In the genomic region with DNA sequence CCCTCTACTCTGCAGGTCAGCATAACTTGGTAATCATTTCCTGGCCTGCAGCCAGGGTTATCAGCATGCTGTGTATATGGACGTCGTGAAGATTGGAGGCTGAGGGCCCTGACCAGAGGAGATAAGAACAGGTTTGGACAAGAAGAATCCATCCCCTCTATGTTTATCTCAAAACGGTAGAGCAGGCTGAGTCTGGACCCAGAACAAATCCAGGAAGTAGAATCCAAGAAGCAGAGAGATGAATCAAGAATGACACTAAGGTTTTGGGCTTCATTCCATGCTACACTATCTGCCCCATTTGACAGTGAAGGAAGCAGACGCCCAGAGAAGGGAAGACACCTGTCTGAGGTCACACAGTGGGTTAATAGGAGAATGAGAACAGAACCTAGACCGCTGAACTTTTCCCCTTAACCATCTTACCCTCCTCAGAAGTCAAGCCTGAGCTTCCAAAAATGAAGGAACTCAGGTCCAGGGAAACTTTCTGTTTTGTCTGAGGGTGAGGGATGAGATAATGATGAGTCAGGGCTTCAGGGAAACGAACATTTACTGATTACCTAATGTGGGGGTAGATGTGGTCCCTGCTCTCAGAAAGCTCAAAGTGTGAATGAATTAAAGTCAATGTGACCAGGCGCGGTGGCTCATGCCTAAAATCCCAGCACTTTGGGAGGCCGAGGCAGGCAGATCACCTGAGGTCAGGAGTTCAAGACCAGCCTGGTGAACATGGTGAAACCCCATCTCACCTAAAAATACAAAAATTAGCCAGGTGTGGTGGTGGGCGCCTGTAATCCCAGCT, we compare ENCODE assay signal across 14 cellular contexts. TPM values are rescaled to one million over a fixed set of nuclear protein-coding genes. Genes with fewer than 3 reads are reported as not detected.
A peak's percentile ranks its signal among the peaks of the same experiment; 100 is the strongest.
DNase-seq lines count a peak whose midpoint lies in the region; TF ChIP-seq lines count a peak whose summit lies in the region.
"Had no signal": no experiment of that assay in that cellular context is flagged by ENCODE, and none has a peak within 500 bp of the region (broad histone marks: within the 10 kb centered on the region; RNA-seq: fewer than 3 reads in every experiment).

No MANE protein-coding gene starts in this region.

- 0 out of 2 replicates have a peak overlapping the region, but pooled peaks have one; percentile 24 for H3K9ac ChIP-seq in SK-N-SH

- TF ChIP-seq EP300 in SK-N-SH (IDR thresholded peaks at IDR 0.05; ENCODE audit: borderline replicate concordance in 1 of 2, low read depth in 1 of 2, low read length in 1 of 2), result peak in 1 of 2 experiments; percentile 35; a peak in 1 of 4 replicates

- 53% methylated on average over 10 of the region's 10 CpGs for WGBS in SK-N-SH (ENCODE audit: low lambda C conversion rate)

- H3K4me1 ChIP-seq in HEK293 (ENCODE audit: control insufficient read depth, insufficient read depth, low read length) (no peaks in the 10 kb centered on the region), SK-N-SH (ENCODE audit: control insufficient read depth in 1 of 2, insufficient read depth in 2 of 2, low read depth in 1 of 2, low read length in 1 of 2) (peaks cover 0 to 26% of the 10 kb centered on the region in 2 experiments; a peak in 2 of 4 replicates)
- H3K4me1 ChIP-seq: pancreas had no signal

- no peak for TF ChIP-seq RAD21 in SK-N-SH (IDR thresholded peaks at IDR 0.05; ENCODE audit: low read length)

- H3K4me2 ChIP-seq in SK-N-SH, result peak overlapping the region; percentile 49; the same call in 1 of the 2 replicates

- no peaks in the 10 kb centered on the region for H3K79me2 ChIP-seq in SK-N-SH (ENCODE audit: insufficient read depth)

- H3K4me3 ChIP-seq in AG04450 (ENCODE audit: low read depth, low read length), result peak overlapping the region; percentile 29; the same call in 1 of the 2 replicates
- no peak overlapping the region for H3K4me3 ChIP-seq in HEK293 (ENCODE audit: low read depth, low read length)
- no peak overlapping the region for H3K4me3 ChIP-seq in SK-N-SH (ENCODE audit: low read depth in 2 of 2, low read length in 1 of 2)
- no peak overlapping the region for H3K4me3 ChIP-seq in fibroblast of the aortic adventitia (ENCODE audit: low read depth, low read length)
- H3K4me3 ChIP-seq: pancreas had no signal

- peak overlapping the region; percentile 74; the same call in 1 of the 2 replicates for H2AFZ ChIP-seq in SK-N-SH (ENCODE audit: low read depth)

- no peaks in the 10 kb centered on the region for H3K27me3 ChIP-seq in AG04450 (ENCODE audit: control insufficient read depth, insufficient read depth, low read length)
- H3K27me3 ChIP-seq in SK-N-SH (ENCODE audit: insufficient read depth), result no peaks in the 10 kb centered on the region
- H3K27me3 ChIP-seq: pancreas had no signal

- DNase-seq in AG04450 (ENCODE audit: low read depth, low spot score) (peak; percentile 26), SK-N-SH (no peak), fibroblast of the aortic adventitia (ENCODE audit: low read depth) (peak; percentile 75), middle frontal gyrus (ENCODE audit: extremely low spot score, low spot score) (no peak), HPDE6-E6E7 (ENCODE audit: extremely low spot score) (no peak)
- no peak for DNase-seq in activated CD4-positive, CD25-positive, alpha-beta regulatory T cell (lab: John Stamatoyannopoulos, UW)
- DNase-seq in activated CD8-positive, alpha-beta memory T cell treated with anti-CD3 and anti-CD28 coated beads for 24 hours, result no peak
- DNase-seq: activated B cell treated with CpG ODN at 0.5 μM for 24 hours; activated naive CD8-positive, alpha-beta T cell treated with anti-CD3 and anti-CD28 coated beads, Interleukin-2, amount 10 ng/mL, durations not matched to agents 7 days and 5 days; CD8-positive, alpha-beta T cell; NCI-H1048; pancreas; substantia nigra had no signal

- POLR2A ChIA-PET in AG04450 (lab: Yijun Ruan, JAX), result interaction anchor here (1.1 kb wide), 1 partner anchor 22 kb away, joined by 3 read pairs; no protein-coding TSS in a partner anchor
- POLR2A ChIA-PET in HEK293 (lab: Yijun Ruan, JAX), result interaction anchor here (1.3 kb wide), 1 partner anchor 10 kb away, joined by 8 read pairs; a partner anchor contains a TSS
- POLR2A ChIA-PET in SK-N-SH (lab: Yijun Ruan, JAX), result no interaction called here

- no peaks in the 10 kb centered on the region for H3K9me3 ChIP-seq in AG04450 (ENCODE audit: control insufficient read depth, insufficient read depth, low read length)
- no peaks in the 10 kb centered on the region for H3K9me3 ChIP-seq in HEK293 (ENCODE audit: control insufficient read depth, insufficient read depth, low read depth, low read length)
- no peaks in the 10 kb centered on the region for H3K9me3 ChIP-seq in SK-N-SH
- H3K9me3 ChIP-seq: pancreas had no signal

- H3K9me2 ChIP-seq in SK-N-SH, result no peaks in the 10 kb centered on the region

- H3F3A ChIP-seq in SK-N-SH (replicated peaks; ENCODE audit: insufficient read depth), result peaks cover 31% of the 10 kb centered on the region

- CTCF ChIA-PET in AG04450 (lab: Charles Lee), result interaction anchor here (0.6 to 1.1 kb wide), 2 partner anchors 37 to 100 kb away, joined by 3 read pairs; no protein-coding TSS in a partner anchor
- CTCF ChIA-PET in HEK293 (lab: Yijun Ruan, JAX), result interaction anchor here (1.0 kb wide), 1 partner anchor 25 kb away, joined by 5 read pairs; no protein-coding TSS in a partner anchor
- CTCF ChIA-PET in SK-N-SH (lab: Yijun Ruan, JAX), result interaction anchor here (1.3 kb wide), 1 partner anchor 100 kb away, joined by 3 read pairs; no protein-coding TSS in a partner anchor

- H4K20me1 ChIP-seq in SK-N-SH (ENCODE audit: insufficient read depth), result no peaks in the 10 kb centered on the region

- TF ChIP-seq CTCF in AG04450 (IDR thresholded peaks at IDR 0.05; ENCODE audit: low read depth, low read length), result no peak
- TF ChIP-seq CTCF in HEK293 (tag by site-specific recombination; IDR thresholded peaks at IDR 0.05), result no peak
- TF ChIP-seq CTCF in SK-N-SH (IDR thresholded peaks at IDR 0.05), result no peak
- no peak for TF ChIP-seq CTCF in fibroblast of the aortic adventitia (IDR thresholded peaks at IDR 0.05; ENCODE audit: insufficient read depth, low read length)

- no peaks in the 10 kb centered on the region for H3K36me3 ChIP-seq in HEK293 (ENCODE audit: control insufficient read depth in 2 of 2, insufficient read depth in 1 of 2, low read length in 2 of 2)
- no peaks in the 10 kb centered on the region for H3K36me3 ChIP-seq in SK-N-SH (replicated peaks in 1 of 2; ENCODE audit: control insufficient read depth in 1 of 2, insufficient read depth in 2 of 2, low read length in 1 of 2)
- H3K36me3 ChIP-seq: pancreas had no signal

- peak overlapping the region; percentile 83 for H3K27ac ChIP-seq in AG04450 (ENCODE audit: low read depth, low read length)
- H3K27ac ChIP-seq in HEK293 (ENCODE audit: extremely low read depth, low read depth, low read length), result no peak overlapping the region
- peak overlapping the region in 1 of 2 experiments; percentile 63; a peak in 2 of 4 replicates for H3K27ac ChIP-seq in SK-N-SH (ENCODE audit: low read depth in 2 of 2, low read length in 1 of 2)
- H3K27ac ChIP-seq: pancreas had no signal

TF ChIP-seq in HEK293, 187 proteins besides CTCF, POLR2A, EP300 and RAD21 (continues in another document):
- TF ChIP-seq SP7 (tag by site-specific recombination; IDR thresholded peaks at IDR 0.05), result 0 out of 2 replicates have a peak, but pooled peaks have one; percentile 42

TF ChIP-seq in SK-N-SH, 30 proteins besides CTCF, POLR2A, EP300 and RAD21:
- TF ChIP-seq, protein P1, sequence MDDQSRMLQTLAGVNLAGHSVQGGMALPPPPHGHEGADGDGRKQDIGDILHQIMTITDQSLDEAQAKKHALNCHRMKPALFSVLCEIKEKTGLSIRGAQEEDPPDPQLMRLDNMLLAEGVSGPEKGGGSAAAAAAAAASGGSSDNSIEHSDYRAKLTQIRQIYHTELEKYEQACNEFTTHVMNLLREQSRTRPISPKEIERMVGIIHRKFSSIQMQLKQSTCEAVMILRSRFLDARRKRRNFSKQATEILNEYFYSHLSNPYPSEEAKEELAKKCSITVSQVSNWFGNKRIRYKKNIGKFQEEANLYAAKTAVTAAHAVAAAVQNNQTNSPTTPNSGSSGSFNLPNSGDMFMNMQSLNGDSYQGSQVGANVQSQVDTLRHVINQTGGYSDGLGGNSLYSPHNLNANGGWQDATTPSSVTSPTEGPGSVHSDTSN (IDR thresholded peaks at IDR 0.05), result no peak; the same call in 1 of the 2 replicates
- TF ChIP-seq FOSL2 (IDR thresholded peaks at IDR 0.05; ENCODE audit: borderline replicate concordance, low read depth) (peak; percentile 50; the same call in 1 of the 2 replicates), NFIC (IDR thresholded peaks at IDR 0.05; ENCODE audit: borderline replicate concordance) (no peak; the same call in 1 of the 2 replicates), FOXJ3 (CRISPR knock-in tag; IDR thresholded peaks at IDR 0.05) (no peak), JUND (IDR thresholded peaks at IDR 0.05) (peak; percentile 46), RXRA (IDR thresholded peaks at IDR 0.05; ENCODE audit: borderline replicate concordance, low read depth) (no peak)
- TF ChIP-seq, protein P2, sequence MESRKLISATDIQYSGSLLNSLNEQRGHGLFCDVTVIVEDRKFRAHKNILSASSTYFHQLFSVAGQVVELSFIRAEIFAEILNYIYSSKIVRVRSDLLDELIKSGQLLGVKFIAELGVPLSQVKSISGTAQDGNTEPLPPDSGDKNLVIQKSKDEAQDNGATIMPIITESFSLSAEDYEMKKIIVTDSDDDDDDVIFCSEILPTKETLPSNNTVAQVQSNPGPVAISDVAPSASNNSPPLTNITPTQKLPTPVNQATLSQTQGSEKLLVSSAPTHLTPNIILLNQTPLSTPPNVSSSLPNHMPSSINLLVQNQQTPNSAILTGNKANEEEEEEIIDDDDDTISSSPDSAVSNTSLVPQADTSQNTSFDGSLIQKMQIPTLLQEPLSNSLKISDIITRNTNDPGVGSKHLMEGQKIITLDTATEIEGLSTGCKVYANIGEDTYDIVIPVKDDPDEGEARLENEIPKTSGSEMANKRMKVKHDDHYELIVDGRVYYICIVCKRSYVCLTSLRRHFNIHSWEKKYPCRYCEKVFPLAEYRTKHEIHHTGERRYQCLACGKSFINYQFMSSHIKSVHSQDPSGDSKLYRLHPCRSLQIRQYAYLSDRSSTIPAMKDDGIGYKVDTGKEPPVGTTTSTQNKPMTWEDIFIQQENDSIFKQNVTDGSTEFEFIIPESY (IDR thresholded peaks at IDR 0.05; ENCODE audit: borderline replicate concordance, low read depth), result no peak

RNA-seq across cellular contexts. Expression of a gene that starts 9.4 kb away (rescaled TPM):
- polyA plus RNA-seq in AG04450 (2011; rRNA removed) (84.8 and 88.1 TPM in 2 replicates), SK-N-SH (2012; rRNA removed) (38.0 and 46.0 TPM in 2 replicates)
- polyA minus RNA-seq in AG04450 (2011; rRNA and poly(A)+ RNA removed), result 24.8 and 29.1 TPM in 2 replicates
- polyA plus RNA-seq in SK-N-SH (2012; cell fraction: cytosol; rRNA removed), result 39.3 and 44.2 TPM in 2 replicates
- 26.1 and 28.1 TPM in 2 replicates for polyA plus RNA-seq in SK-N-SH (2012; cell fraction: nucleus; rRNA removed)
- 31.5 and 49.3 TPM in 2 replicates for total RNA-seq in fibroblast of the aortic adventitia (ENCODE audit: low replicate concordance)

RNA-seq across cellular contexts. Expression of a gene that starts 9.5 kb away (rescaled TPM):
- 1.8 and 1.9 TPM in 2 replicates for polyA plus RNA-seq in AG04450 (2011; rRNA removed)
- polyA minus RNA-seq in AG04450 (2011; rRNA and poly(A)+ RNA removed), result 2.5 and 2.9 TPM in 2 replicates
- polyA plus RNA-seq in SK-N-SH (2012; rRNA removed), result 2.2 and 2.4 TPM in 2 replicates
- 1.2 and 1.8 TPM in 2 replicates for polyA plus RNA-seq in SK-N-SH (2012; cell fraction: cytosol; rRNA removed)
- 7.0 and 8.3 TPM in 2 replicates for polyA plus RNA-seq in SK-N-SH (2012; cell fraction: nucleus; rRNA removed)
- total RNA-seq in fibroblast of the aortic adventitia (ENCODE audit: low replicate concordance), result 1.1 and 3.3 TPM in 2 replicates

Comparison
In these comparisons a context has a peak if more than half of its experiments do, and no peak if none do; other contexts are left out.
1. DNase-seq: peak in AG04450 (single experiment) and fibroblast of the aortic adventitia (single experiment); none in SK-N-SH (single experiment), middle frontal gyrus (single experiment), HPDE6-E6E7 (single experiment), activated CD4-positive, CD25-positive, alpha-beta regulatory T cell (0 of 4) and activated CD8-positive, alpha-beta memory T cell treated with anti-CD3 and anti-CD28 coated beads for 24 hours (single experiment).